16 cellular contexts compared by ENCODE assay signal in the genomic region with DNA sequence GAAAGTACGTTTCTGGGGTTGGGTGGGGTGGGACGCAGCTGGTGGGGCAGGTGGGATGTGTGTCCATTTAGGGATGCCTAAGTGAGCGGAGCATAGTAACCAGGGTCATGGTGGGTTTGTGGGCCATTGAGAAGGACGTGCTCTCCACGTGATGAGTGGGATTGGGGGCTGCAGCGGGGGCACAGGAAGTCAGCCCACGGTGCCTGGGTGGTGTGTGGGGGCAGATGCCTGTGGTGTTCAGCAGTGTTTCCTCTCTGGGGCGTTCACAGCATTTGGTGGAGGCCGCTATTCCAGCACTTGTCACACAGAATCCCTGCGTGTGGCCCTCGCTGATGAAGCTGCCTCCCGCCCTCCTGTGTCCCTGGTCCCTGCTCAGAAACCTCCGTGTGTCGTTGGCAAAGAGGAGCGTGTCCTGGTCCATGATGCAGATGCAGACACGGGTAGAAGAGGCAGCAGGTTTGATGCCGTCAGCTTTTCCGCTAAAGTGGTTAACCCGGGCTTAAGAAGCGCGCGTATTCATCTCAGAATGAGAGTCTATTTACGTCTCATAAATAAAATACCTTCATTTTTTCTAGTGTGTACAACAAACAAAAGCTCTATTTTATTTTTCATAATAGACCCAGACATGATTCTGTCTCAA.
"Had no signal": no experiment of that assay in that cellular context is flagged by ENCODE, and none has a peak within 500 bp of the region (broad histone marks: within the 10 kb centered on the region; RNA-seq: fewer than 3 reads in every experiment).

No MANE protein-coding gene starts in this region.

- H3K9me3 ChIP-seq: ascending aorta, breast epithelium, suprapubic skin, upper lobe of left lung had no signal

- H3K4me3 ChIP-seq: ascending aorta, breast epithelium, lung, suprapubic skin, upper lobe of left lung had no signal

- H3K27ac Mint-ChIP-seq: activated CD4-positive, alpha-beta T cell treated with anti-CD3 and anti-CD28 coated beads, Interleukin-2, amount 10 ng/mL, durations not matched to agents 24 days and 14 days; activated T-helper 1 cell treated with anti-CD3 and anti-CD28 coated beads, Interleukin-12 subunit alpha, Interleukin-12 subunit beta, Interleukin-2, Interleukin-4 antibody, amounts not matched to agents 30 ng/mL and 10 ng/mL and 1 ng/mL, durations not matched to agents 14 hours and 24 hours and 36 hours; naive thymus-derived CD4-positive, alpha-beta T cell had no signal

- DNase-seq: activated CD4-positive, alpha-beta T cell treated with anti-CD3 and anti-CD28 coated beads, Interleukin-2, amount 10 ng/mL, durations not matched to agents 24 days and 14 days; activated CD4-positive, CD25-positive, alpha-beta regulatory T cell; activated CD8-positive, alpha-beta memory T cell treated with anti-CD3 and anti-CD28 coated beads for 24 hours; dermis blood vessel endothelial cell; naive thymus-derived CD4-positive, alpha-beta T cell; retina; stimulated activated CD4-positive, alpha-beta T cell treated with anti-CD3 and anti-CD28 coated beads, Interleukin-15, amount 100 ng/mL, for 24 hours; stimulated activated CD4-positive, alpha-beta T cell treated with anti-CD3 and anti-CD28 coated beads, Interleukin-4, amount 100 ng/mL, for 1 hour; stimulated activated naive CD4-positive, alpha-beta T cell treated with Interleukin-2 at 50 U/mL for 16 hours; SW 1271; upper lobe of left lung had no signal

- H3K27me3 Mint-ChIP-seq: activated CD4-positive, alpha-beta T cell treated with anti-CD3 and anti-CD28 coated beads, Interleukin-2, amount 10 ng/mL, durations not matched to agents 24 days and 14 days had no signal

- H3K36me3 ChIP-seq: ascending aorta, breast epithelium, suprapubic skin, upper lobe of left lung had no signal

- H3K27me3 ChIP-seq: ascending aorta, upper lobe of left lung had no signal

- H3K27ac ChIP-seq: ascending aorta, breast epithelium, suprapubic skin, upper lobe of left lung had no signal

- H3K4me1 ChIP-seq: ascending aorta, breast epithelium, upper lobe of left lung had no signal

- H3K9me3 Mint-ChIP-seq: activated CD4-positive, alpha-beta T cell treated with anti-CD3 and anti-CD28 coated beads, Interleukin-2, amount 10 ng/mL, durations not matched to agents 24 days and 14 days; activated T-helper 1 cell treated with anti-CD3 and anti-CD28 coated beads, Interleukin-12 subunit alpha, Interleukin-12 subunit beta, Interleukin-2, Interleukin-4 antibody, amounts not matched to agents 30 ng/mL and 10 ng/mL and 1 ng/mL, durations not matched to agents 14 hours and 24 hours and 36 hours had no signal

- H3K36me3 Mint-ChIP-seq: naive thymus-derived CD4-positive, alpha-beta T cell had no signal

- H3K4me3 Mint-ChIP-seq: activated CD4-positive, alpha-beta T cell treated with anti-CD3 and anti-CD28 coated beads, Interleukin-2, amount 10 ng/mL, durations not matched to agents 24 days and 14 days; activated T-helper 1 cell treated with anti-CD3 and anti-CD28 coated beads, Interleukin-12 subunit alpha, Interleukin-12 subunit beta, Interleukin-2, Interleukin-4 antibody, amounts not matched to agents 30 ng/mL and 10 ng/mL and 1 ng/mL, durations not matched to agents 14 hours and 24 hours and 36 hours; naive thymus-derived CD4-positive, alpha-beta T cell had no signal
